ENCODE assay signal across 8 cellular contexts in genomic region chr16:90019543-90020259, GRCh38. TPM values are rescaled to one million over a fixed set of nuclear protein-coding genes. Genes with fewer than 3 reads are reported as not detected.
DNase-seq lines count a peak whose midpoint lies in the region; ATAC-seq, FAIRE-seq and TF ChIP-seq lines count a peak whose summit lies in the region.

No MANE protein-coding gene starts in this region.

- in situ Hi-C loops in transverse colon (cut with MboI; ENCODE audit: low pct_ligation_motif_present in 1 of 4, low pct_unique_long_range_greater_than_20kb in 1 of 4, low sequenced_read_pairs in 3 of 4) = no loop called here

- ATAC-seq in naive B cell (ENCODE audit: low read depth in 2 of 2) = peak; percentile 78 to 80
- no peak for ATAC-seq in GM21528 (IDR thresholded peaks at IDR 0.05; ENCODE audit: low FRiP score, unreplicated experiment)
- no peak for ATAC-seq in HG02610 (IDR thresholded peaks at IDR 0.05; ENCODE audit: unreplicated experiment)

- TF ChIP-seq POLR2A in GM12891 (IDR thresholded peaks at IDR 0.05; ENCODE audit: low read depth, low read length) (no peak), transverse colon (IDR thresholded peaks at IDR 0.05) (no peak)

- H3K36me3 Mint-ChIP-seq in endothelial cell (ENCODE audit: low read depth, unreplicated experiment) (peaks cover 9% of the 10 kb centered on the region), naive B cell (peaks cover 0 to 6% of the 10 kb centered on the region in 2 donors)

- no peak for TF ChIP-seq EP300 in transverse colon (IDR thresholded peaks at IDR 0.05; ENCODE audit: low read depth)

- intact Hi-C loops in transverse colon (cut with DNase I; ENCODE audit: low total_unique reads) = no loop called here

- H3K4me3 Mint-ChIP-seq in endothelial cell (ENCODE audit: unreplicated experiment) (peak overlapping the region; percentile 90), naive B cell (peak overlapping the region; percentile 83 to 95 (median 90))

- H3K36me3 ChIP-seq in transverse colon = no peaks in the 10 kb centered on the region

- H3K9me3 ChIP-seq in transverse colon = no peaks in the 10 kb centered on the region

- peaks cover 3% of the 10 kb centered on the region for H3K27me3 Mint-ChIP-seq in endothelial cell (ENCODE audit: unreplicated experiment)
- no peaks in the 10 kb centered on the region for H3K27me3 Mint-ChIP-seq in naive B cell

- 0 to 22% methylated on average over 4 to 26 of the region's 57 CpGs for WGBS in transverse colon (ENCODE audit: low coverage in 1 of 2), 2 donors

- peak overlapping the region; percentile 11 to 74 (median 64) for H3K27ac ChIP-seq in transverse colon

- no peaks in the 10 kb centered on the region for H3K9me3 Mint-ChIP-seq in endothelial cell (ENCODE audit: unreplicated experiment)
- no peaks in the 10 kb centered on the region for H3K9me3 Mint-ChIP-seq in naive B cell

- no peak for FAIRE-seq in GM12891 (lab: Jason Lieb, UNC)

- DNase-seq in GM12891 (ENCODE audit: insufficient read length, low spot score) = peak; percentile 63
- DNase-seq in NCI-H1694 (lab: John Stamatoyannopoulos, UW) = peak; percentile 44
- DNase-seq in activated CD4-positive, alpha-beta T cell treated with anti-CD3 and anti-CD28 coated beads, Interleukin-2, amount 50 U/mL, for 1 hour = peak; percentile 50
- DNase-seq in endothelial cell (ENCODE audit: low spot score) = peak; percentile 65
- peak; percentile 71 for DNase-seq in naive B cell
- peak; percentile 62 for DNase-seq in transverse colon

- peaks cover 0 to 40% (median 28%) of the 10 kb centered on the region in 4 donors for H3K4me1 ChIP-seq in transverse colon

- peaks cover 6% of the 10 kb centered on the region for H3K27me3 ChIP-seq in transverse colon

- H3K27ac Mint-ChIP-seq in endothelial cell (ENCODE audit: unreplicated experiment) = peak overlapping the region; percentile 6
- peak overlapping the region in 3 of 6 donors; percentile 6 to 71 (median 38) for H3K27ac Mint-ChIP-seq in naive B cell

- H3K4me3 ChIP-seq in transverse colon = peak overlapping the region; percentile 52 to 95 (median 68)

- H3K4me1 Mint-ChIP-seq in endothelial cell (ENCODE audit: unreplicated experiment) = peaks cover 24% of the 10 kb centered on the region
- peaks cover 23 to 44% (median 39%) of the 10 kb centered on the region in 3 donors for H3K4me1 Mint-ChIP-seq in naive B cell

- TF ChIP-seq CTCF in endothelial cell (IDR thresholded peaks at IDR 0.05; ENCODE audit: unreplicated experiment) (peak; percentile 59), transverse colon (IDR thresholded peaks at IDR 0.05) (peak in 3 of 5 experiments; percentile 22 to 31 (median 23))

TF ChIP-seq in GM12891, 5 proteins besides CTCF, POLR2A, EP300 and RAD21:
- TF ChIP-seq PAX5 (IDR thresholded peaks at IDR 0.05; ENCODE audit: insufficient read depth, low read length, severe bottlenecking) (no peak), POLR2AphosphoS5 (IDR thresholded peaks at IDR 0.05; ENCODE audit: low read depth, low read length) (no peak), POU2F2 (IDR thresholded peaks at IDR 0.05; ENCODE audit: low read depth, low read length) (no peak), SPI1 (IDR thresholded peaks at IDR 0.05; ENCODE audit: low read depth, low read length) (no peak), TAF1 (IDR thresholded peaks at IDR 0.05; ENCODE audit: low read depth, low read length) (no peak)

RNA-seq across cellular contexts. Expression of gene DBNDD1, which starts 0.4 kb away (rescaled TPM):
- 5.0 TPM for polyA plus RNA-seq in GM12891 (2012; ENCODE audit: low read depth, missing spikeins)
- total RNA-seq in endothelial cell (ENCODE audit: unreplicated experiment) = 36.8 TPM
- 100 to 1,000 TPM in 2 of 6 donors, 10 to 100 TPM in 4; 48.9 to 149 (median 68.5) TPM for polyA plus RNA-seq in naive B cell (ENCODE audit: low read depth in 6 of 6)
- 10 to 100 TPM in 3 of 4 donors, 1 to 10 TPM in 1; 6.8 to 33.7 (median 14.2) TPM for total RNA-seq in transverse colon

RNA-seq across cellular contexts. Expression of gene PRDM7, which starts 57.4 kb away (rescaled TPM):
- polyA plus RNA-seq in GM12891 (2012; ENCODE audit: low read depth, missing spikeins) = 0.13 TPM
- not detected for total RNA-seq in endothelial cell (ENCODE audit: unreplicated experiment)
- not detected for polyA plus RNA-seq in naive B cell (ENCODE audit: low read depth in 6 of 6)
- total RNA-seq in transverse colon = not detected

Comparison
In these comparisons a context has a peak if more than half of its experiments do, and no peak if none do; other contexts are left out.
1. ATAC-seq: peak in naive B cell (2 of 2); none in GM21528 (single experiment) and HG02610 (single experiment).
2. Peak in every context shown above with its lines, with median percentiles within 50 percentile points of each other: DNase-seq.